9 cellular contexts compared by ENCODE assay signal in genomic region chr3:101836907-101837598, GRCh38. TPM values are rescaled to one million over a fixed set of nuclear protein-coding genes. Genes with fewer than 3 reads are reported as not detected.
DNase-seq lines count a peak whose midpoint lies in the region; ATAC-seq, FAIRE-seq and TF ChIP-seq lines count a peak whose summit lies in the region.
"Had no signal": no experiment of that assay in that cellular context is flagged by ENCODE, and none has a peak within 500 bp of the region (broad histone marks: within the 10 kb centered on the region; RNA-seq: fewer than 3 reads in every experiment).

No MANE protein-coding gene starts in this region.

- in situ Hi-C loops in GM13976 (cut with MboI; ENCODE audit: low sequenced_read_pairs, unreplicated experiment): no loop called here

- no peak for TF ChIP-seq CTCF in GM13976 (IDR thresholded peaks at IDR 0.05; ENCODE audit: borderline replicate concordance, control extremely low read depth, extremely low read depth, insufficient read depth, missing control alignments)

- FAIRE-seq in colon (lab: Jason Lieb, UNC): peak; percentile 41

- DNase-seq in NCI-H2107 (lab: John Stamatoyannopoulos, UW) (peak; percentile 31), pulmonary artery endothelial cell (ENCODE audit: low read depth, low spot score) (peak; percentile 48), GDM1 (lab: John Stamatoyannopoulos, UW) (no peak), GM13976 (ENCODE audit: low spot score) (no peak)
- DNase-seq: activated naive CD8-positive, alpha-beta T cell treated with anti-CD3 and anti-CD28 coated beads, Interleukin-2, amount 10 ng/mL, durations not matched to agents 7 days and 5 days had no signal

- peak; percentile 31 for ATAC-seq in GM21360 (IDR thresholded peaks at IDR 0.05; ENCODE audit: unreplicated experiment)
- no peak for ATAC-seq in HG03025 (IDR thresholded peaks at IDR 0.05; ENCODE audit: low FRiP score, unreplicated experiment)
- no peak for ATAC-seq in GM21526 (IDR thresholded peaks at IDR 0.05; ENCODE audit: low FRiP score, unreplicated experiment)

RNA-seq across cellular contexts. Expression of gene NFKBIZ, which starts 12.3 kb away (rescaled TPM):
- 16.5 and 22.4 TPM in 2 replicates for total RNA-seq in pulmonary artery endothelial cell

RNA-seq across cellular contexts. Expression of gene NXPE3, which starts 58.0 kb away (rescaled TPM):
- total RNA-seq in pulmonary artery endothelial cell: 15.5 and 23.0 TPM in 2 replicates

Comparison
In these comparisons a context has a peak if more than half of its experiments do, and no peak if none do; other contexts are left out.
1. DNase-seq: peak in NCI-H2107 (single experiment) and pulmonary artery endothelial cell (single experiment); none in GDM1 (single experiment) and GM13976 (single experiment).